9 cellular contexts compared by ENCODE assay signal in the genomic region with DNA sequence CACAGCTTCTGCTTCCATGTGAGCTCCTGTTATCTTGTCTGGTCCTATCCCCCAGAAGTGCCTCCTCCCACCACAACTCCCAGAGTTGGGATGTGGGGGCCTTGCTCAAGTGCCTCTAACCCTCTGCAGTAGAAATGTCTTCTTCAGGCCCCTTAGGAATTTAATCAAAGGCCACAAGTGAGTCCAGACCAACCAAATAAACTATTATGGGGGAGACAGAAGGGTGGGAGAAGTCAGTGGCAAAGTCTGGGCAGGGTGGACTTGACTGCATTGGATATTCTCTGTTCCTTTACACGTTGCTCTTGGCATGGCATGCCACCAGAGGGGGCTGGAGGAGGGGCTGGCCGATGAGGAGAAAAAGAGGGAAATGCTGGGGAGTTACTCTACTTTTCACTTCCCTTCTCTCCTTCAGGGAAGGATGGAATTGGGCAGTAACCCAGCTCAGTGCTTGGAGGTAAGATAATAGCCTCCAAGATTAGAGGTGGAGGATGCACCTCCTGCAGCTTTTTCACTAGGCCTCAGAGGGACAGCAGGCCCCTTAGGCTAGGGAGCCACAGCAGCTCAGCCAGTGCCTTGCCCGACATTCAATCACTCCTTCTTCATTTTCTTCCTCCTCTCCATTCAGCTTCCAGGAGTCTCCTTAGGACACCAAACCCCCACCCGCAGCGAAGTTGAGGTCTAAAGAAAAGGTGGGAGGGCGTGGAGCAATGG. TPM values are rescaled to one million over a fixed set of nuclear protein-coding genes. Genes with fewer than 3 reads are reported as not detected.
A peak's percentile ranks its signal among the peaks of the same experiment; 100 is the strongest.
DNase-seq lines count a peak whose midpoint lies in the region; ATAC-seq and TF ChIP-seq lines count a peak whose summit lies in the region.
"Had no signal": no experiment of that assay in that cellular context is flagged by ENCODE, and none has a peak within 500 bp of the region (broad histone marks: within the 10 kb centered on the region; RNA-seq: fewer than 3 reads in every experiment).

No MANE protein-coding gene starts in this region.

- peaks cover 27% of the 10 kb centered on the region for H3K27me3 ChIP-seq in left ventricle myocardium inferior (ENCODE audit: low read depth)
- no peaks in the 10 kb centered on the region for H3K27me3 ChIP-seq in OCI-LY1 (ENCODE audit: insufficient read depth, low read length)
- H3K27me3 ChIP-seq in sigmoid colon, result peaks cover 0 to 30% (median 7%) of the 10 kb centered on the region in 3 donors
- H3K27me3 ChIP-seq: ascending aorta had no signal

- WGBS in sigmoid colon, 2 donors, result 68% methylated on average over 6 of the region's 6 CpGs

- TF ChIP-seq EP300 in sigmoid colon (IDR thresholded peaks at IDR 0.05), result no peak

- no peaks in the 10 kb centered on the region for H3K9me3 ChIP-seq in left ventricle myocardium inferior (replicated peaks)
- no peaks in the 10 kb centered on the region for H3K9me3 ChIP-seq in OCI-LY1 (ENCODE audit: low read length)
- H3K9me3 ChIP-seq in sigmoid colon, result no peaks in the 10 kb centered on the region
- H3K9me3 ChIP-seq: ascending aorta had no signal

- no peaks in the 10 kb centered on the region for H3F3A ChIP-seq in OCI-LY1 (ENCODE audit: insufficient read depth, low read length)

- no peak overlapping the region for H2AFZ ChIP-seq in OCI-LY1 (ENCODE audit: low read length)

- intact Hi-C loops in left ventricle myocardium inferior (cut with micrococcal nuclease), result no loop called here
- intact Hi-C loops in Right ventricle myocardium inferior (cut with DNase I), result loop anchor here (10.0 kb wide), 1 partner anchor 304 kb away; no protein-coding TSS in a partner anchor
- intact Hi-C loops in sigmoid colon (cut with DNase I), result no loop called here

- ATAC-seq in Right ventricle myocardium inferior, result no peak
- ATAC-seq in HG03135 (IDR thresholded peaks at IDR 0.05; ENCODE audit: unreplicated experiment), result no peak

- H3K27ac ChIP-seq in left ventricle myocardium inferior (replicated peaks), result no peak overlapping the region
- no peak overlapping the region for H3K27ac ChIP-seq in OCI-LY1 (ENCODE audit: low read depth, low read length, poor library complexity, severe bottlenecking)
- H3K27ac ChIP-seq in sigmoid colon, result no peak overlapping the region
- H3K27ac ChIP-seq: ascending aorta had no signal

- TF ChIP-seq POLR2A in sigmoid colon (IDR thresholded peaks at IDR 0.05), result no peak

- peak; percentile 19 for TF ChIP-seq CTCF in left ventricle myocardium inferior (IDR thresholded peaks at IDR 0.05; ENCODE audit: borderline replicate concordance)
- TF ChIP-seq CTCF in OCI-LY1 (IDR thresholded peaks at IDR 0.05; ENCODE audit: low read length), result peak; percentile 39; the same call in 1 of the 2 replicates
- TF ChIP-seq CTCF in choroid plexus epithelial cell (conservative IDR thresholded peaks at IDR 0.05; ENCODE audit: low read depth, low read length), result peak; percentile 54
- no peak for TF ChIP-seq CTCF in sigmoid colon (IDR thresholded peaks at IDR 0.05)

- H3K36me3 ChIP-seq in left ventricle myocardium inferior, result no peaks in the 10 kb centered on the region
- H3K36me3 ChIP-seq in OCI-LY1 (ENCODE audit: insufficient read depth, low read length), result peaks cover 18% of the 10 kb centered on the region; the same call in 1 of the 2 replicates
- H3K36me3 ChIP-seq in sigmoid colon, result no peaks in the 10 kb centered on the region
- H3K36me3 ChIP-seq: ascending aorta had no signal

- DNase-seq in left ventricle myocardium inferior (no peak), Right ventricle myocardium inferior (ENCODE audit: missing footprints) (no peak), choroid plexus epithelial cell (ENCODE audit: low read depth) (peak; percentile 17), sigmoid colon (peak; percentile 50), superior temporal gyrus (ENCODE audit: extremely low spot score) (no peak), NCI-H2029 (lab: John Stamatoyannopoulos, UW) (no peak)

- no peak overlapping the region; the same call in 1 of the 2 replicates for H3K4me2 ChIP-seq in OCI-LY1 (ENCODE audit: low read length)

- no peaks in the 10 kb centered on the region for H3K9me2 ChIP-seq in OCI-LY1 (ENCODE audit: low read depth, low read length)

- no peaks in the 10 kb centered on the region for H3K79me2 ChIP-seq in OCI-LY1 (ENCODE audit: insufficient read depth, low read length)

- H4K20me1 ChIP-seq in OCI-LY1 (ENCODE audit: insufficient read depth, low read length), result no peaks in the 10 kb centered on the region

- H3K9ac ChIP-seq in OCI-LY1 (ENCODE audit: low read length), result no peak overlapping the region

- H3K4me1 ChIP-seq in left ventricle myocardium inferior (peaks cover 19% of the 10 kb centered on the region), OCI-LY1 (ENCODE audit: insufficient read depth, low read length, severe bottlenecking) (peaks cover 18% of the 10 kb centered on the region), sigmoid colon (peaks cover 0 to 19% (median 10%) of the 10 kb centered on the region in 4 donors)

- H3K4me3 ChIP-seq in left ventricle myocardium inferior (no peak overlapping the region), OCI-LY1 (ENCODE audit: low read depth, low read length, poor library complexity, severe bottlenecking) (no peak overlapping the region), choroid plexus epithelial cell (ENCODE audit: low read depth, low read length) (no peak overlapping the region), sigmoid colon (no peak overlapping the region)

RNA-seq across cellular contexts. Expression of gene AP1G2, which starts 1.2 kb away (rescaled TPM):
- total RNA-seq in left ventricle myocardium inferior (10.4 TPM), Right ventricle myocardium inferior (15.5 TPM), sigmoid colon (10 to 100 TPM; 16.4 to 37.1 (median 26.3) TPM)
- polyA plus RNA-seq in sigmoid colon, result 100 to 1,000 TPM in 1 of 3 donors, 10 to 100 TPM in 2; 33.0 to 124 (median 41.6) TPM

RNA-seq across cellular contexts. Expression of gene JPH4, which starts 9.8 kb away (rescaled TPM):
- 0.19 TPM for total RNA-seq in left ventricle myocardium inferior
- 0.24 TPM for total RNA-seq in Right ventricle myocardium inferior
- total RNA-seq in sigmoid colon, result 1 to 10 TPM in 3 of 4 donors, under 1 TPM in 1; 0.82 to 3.0 (median 2.1) TPM
- polyA plus RNA-seq in sigmoid colon, result 1 to 10 TPM in 1 of 3 donors, under 1 TPM in 1, not detected in 1; 0.60 to 1.5 TPM

RNA-seq across cellular contexts. Expression of gene THTPA, which starts 12.7 kb away (rescaled TPM):
- total RNA-seq in left ventricle myocardium inferior (17.2 TPM), Right ventricle myocardium inferior (16.0 TPM), sigmoid colon (10 to 100 TPM in 3 of 4 donors, 1 to 10 TPM in 1; 8.9 to 30.6 (median 19.4) TPM)
- 10 to 100 TPM; 19.2 to 35.4 (median 22.0) TPM for polyA plus RNA-seq in sigmoid colon

RNA-seq across cellular contexts. Expression of gene ZFHX2, which starts 17.2 kb away (rescaled TPM):
- total RNA-seq in left ventricle myocardium inferior, result 0.74 TPM
- total RNA-seq in Right ventricle myocardium inferior, result 0.60 TPM
- 1 to 10 TPM in 2 of 4 donors, under 1 TPM in 2; 0.33 to 1.9 (median 0.98) TPM for total RNA-seq in sigmoid colon
- under 1 TPM in 2 of 3 donors, not detected in 1; under 0.01 to 0.57 TPM for polyA plus RNA-seq in sigmoid colon

Comparison
In these comparisons a context has a peak if more than half of its experiments do, and no peak if none do; other contexts are left out.
1. DNase-seq: peak in choroid plexus epithelial cell (single experiment) and sigmoid colon (single experiment); none in left ventricle myocardium inferior (single experiment), Right ventricle myocardium inferior (single experiment), superior temporal gyrus (single experiment) and NCI-H2029 (single experiment).
2. CTCF ChIP-seq: peak in left ventricle myocardium inferior (single experiment), OCI-LY1 (single experiment) and choroid plexus epithelial cell (single experiment); none in sigmoid colon (0 of 4).